8 cellular contexts compared by ENCODE assay signal in the genomic region with DNA sequence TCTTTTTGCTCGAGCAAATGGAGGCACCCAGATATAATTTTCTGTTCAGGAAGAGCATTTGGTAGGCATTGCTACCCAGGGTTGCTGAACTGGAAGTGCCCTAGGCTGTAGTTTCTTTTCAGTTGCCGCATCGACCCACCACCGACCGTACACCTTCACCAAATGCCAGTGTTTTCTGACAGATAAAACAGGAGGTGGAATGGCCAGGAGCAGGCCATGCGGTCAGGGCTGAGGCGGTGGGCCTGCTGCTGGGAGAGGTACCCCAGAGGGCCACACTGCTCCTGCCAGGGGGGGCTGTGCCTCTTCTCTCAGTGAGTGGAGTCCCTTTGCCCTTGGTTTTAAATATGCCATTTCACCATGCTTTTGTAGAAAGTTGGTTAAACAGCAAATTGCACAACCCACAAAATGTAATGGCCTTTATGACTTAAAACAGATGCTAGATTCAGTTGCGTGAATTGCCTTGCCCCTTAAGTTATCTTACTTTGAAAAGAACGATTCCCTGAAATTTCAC. TPM values are rescaled to one million over a fixed set of nuclear protein-coding genes. Genes with fewer than 3 reads are reported as not detected.
DNase-seq lines count a peak whose midpoint lies in the region; ATAC-seq and TF ChIP-seq lines count a peak whose summit lies in the region.

No MANE protein-coding gene starts in this region.

- intact Hi-C loops in right lobe of liver (cut with DNase I) = no loop called here

- H3K4me3 ChIP-seq in astrocyte of the cerebellum (ENCODE audit: low read depth, low read length) = peak overlapping the region; percentile 24
- peak overlapping the region; percentile 4 to 44 (median 35) for H3K4me3 ChIP-seq in right lobe of liver
- H3K4me3 ChIP-seq in urinary bladder (ENCODE audit: low read depth, low read length) = peak overlapping the region; percentile 19

- no peaks in the 10 kb centered on the region for H3K27me3 ChIP-seq in right lobe of liver

- peak; percentile 25 for DNase-seq in activated T-cell treated with anti-CD3 and anti-CD28 coated beads, Interleukin-2, amount 50 U/mL, for 1 hour
- no peak for DNase-seq in activated T-cell treated with anti-CD3 and anti-CD28 coated beads for 4 hours
- DNase-seq in astrocyte of the cerebellum (ENCODE audit: low read depth) = no peak
- DNase-seq in right lobe of liver = no peak
- DNase-seq in stimulated activated CD4-positive, alpha-beta T cell treated with anti-CD3 and anti-CD28 coated beads, Interleukin-4, amount 100 ng/mL, for 1 hour = no peak
- no peak for DNase-seq in erythroblast (lab: John Stamatoyannopoulos, UW)

- TF ChIP-seq CTCF in astrocyte of the cerebellum (IDR thresholded peaks at IDR 0.05; ENCODE audit: low read depth, low read length, missing control alignments) = no peak
- no peak for TF ChIP-seq CTCF in right lobe of liver (IDR thresholded peaks at IDR 0.05)

- 20% methylated on average over 4 of the region's 9 CpGs for WGBS in right lobe of liver (ENCODE audit: insufficient coverage, low coverage, low lambda C conversion rate, missing lambda C conversion rate)
- WGBS in urinary bladder = 48% methylated on average over 9 of the region's 9 CpGs

- H3K4me1 ChIP-seq in right lobe of liver = peaks cover 0 to 34% (median 16%) of the 10 kb centered on the region in 4 donors
- H3K4me1 ChIP-seq in urinary bladder (ENCODE audit: insufficient read depth) = peaks cover 3% of the 10 kb centered on the region

- TF ChIP-seq POLR2A in right lobe of liver (IDR thresholded peaks at IDR 0.05) = no peak
- TF ChIP-seq POLR2A in erythroblast (IDR thresholded peaks at IDR 0.05; ENCODE audit: low read length) = no peak

- H3K9me3 ChIP-seq in right lobe of liver = no peaks in the 10 kb centered on the region

- in situ Hi-C loops in astrocyte of the cerebellum (cut with HindIII; ENCODE audit: low sequenced_read_pairs) = no loop called here

- H3K36me3 ChIP-seq in right lobe of liver (no peaks in the 10 kb centered on the region), urinary bladder (ENCODE audit: insufficient read depth) (no peaks in the 10 kb centered on the region)

- ATAC-seq in right lobe of liver (peak; percentile 27 to 54 (median 40)), HG02870 (IDR thresholded peaks at IDR 0.05; ENCODE audit: unreplicated experiment) (no peak)

- peak overlapping the region; percentile 70 to 82 (median 72) for H3K27ac ChIP-seq in right lobe of liver
- H3K27ac ChIP-seq in urinary bladder (ENCODE audit: low read depth) = peak overlapping the region; percentile 38

RNA-seq across cellular contexts. Expression of a gene that starts 36.5 kb away (rescaled TPM):
- total RNA-seq in right lobe of liver = 10 to 100 TPM in 2 of 6 experiments, 1 to 10 TPM in 4; 6.4 to 13.3 (median 9.6) TPM
- 10.3 TPM for total RNA-seq in urinary bladder
- polyA plus RNA-seq in urinary bladder = 22.5 TPM

RNA-seq across cellular contexts. Expression of a gene that starts 38.2 kb away (rescaled TPM):
- total RNA-seq in right lobe of liver = 10 to 100 TPM in 5 of 6 experiments, 1 to 10 TPM in 1; 9.4 to 30.1 (median 19.8) TPM
- 20.8 TPM for total RNA-seq in urinary bladder
- 23.9 TPM for polyA plus RNA-seq in urinary bladder
